ENCODE assay signal across 31 cellular contexts in genomic region chr5:178455480-178455835, GRCh38.
DNase-seq lines count a peak whose midpoint lies in the region; ATAC-seq and TF ChIP-seq lines count a peak whose summit lies in the region.
"Had no signal": no experiment of that assay in that cellular context is flagged by ENCODE, and none has a peak within 500 bp of the region (broad histone marks: within the 10 kb centered on the region; RNA-seq: fewer than 3 reads in every experiment).

No MANE protein-coding gene starts in this region.

- peak; percentile 30 for DNase-seq in activated CD8-positive, alpha-beta memory T cell treated with anti-CD3 and anti-CD28 coated beads, Interleukin-2, amount 10 ng/mL, durations not matched to agents 7 days and 5 days
- no peak for DNase-seq in activated CD8-positive, alpha-beta memory T cell treated with anti-CD3 and anti-CD28 coated beads for 24 hours
- DNase-seq in mesendoderm (no peak), sciatic nerve (ENCODE audit: low spot score) (peak; percentile 33), gastrocnemius medialis (no peak), caudate nucleus (lab: John Stamatoyannopoulos, UW) (no peak)
- DNase-seq in activated CD4-positive, alpha-beta T cell treated with anti-CD3 and anti-CD28 coated beads for 48 hours = no peak
- DNase-seq: BE2C; CD8-positive, alpha-beta memory T cell; DMS 273 treated with DMSO at 0.1 percent for 48 hours; DMS79; EL; GDM1; GOT3; Kasumi-1; NCI-H1092 treated with DMSO at 0.1 percent for 48 hours; NCI-H1436; NCI-H187 treated with DMSO at 0.1 percent for 48 hours; NCI-H2171 treated with DMSO at 0.1 percent for 48 hours; NCI-H345; NCI-H510A treated with DMSO at 0.1 percent for 48 hours; NCI-H748 treated with DMSO at 0.1 percent for 48 hours; PC-3 had no signal

- H3K9me3 Mint-ChIP-seq in activated CD8-positive, alpha-beta memory T cell treated with anti-CD3 and anti-CD28 coated beads, Interleukin-2, amount 10 ng/mL, durations not matched to agents 7 days and 5 days (ENCODE audit: low read depth) = no peaks in the 10 kb centered on the region
- H3K9me3 Mint-ChIP-seq: CD14-positive monocyte; CD8-positive, alpha-beta memory T cell had no signal

- no peak overlapping the region for H3K4me2 ChIP-seq in mesendoderm (ENCODE audit: low read length)

- H4K5ac ChIP-seq in mesendoderm (ENCODE audit: low read length) = no peak overlapping the region

- no peak overlapping the region for H3K56ac ChIP-seq in mesendoderm (ENCODE audit: low read length)

- no peaks in the 10 kb centered on the region for H3K4me1 Mint-ChIP-seq in activated CD8-positive, alpha-beta memory T cell treated with anti-CD3 and anti-CD28 coated beads, Interleukin-2, amount 10 ng/mL, durations not matched to agents 7 days and 5 days
- H3K4me1 Mint-ChIP-seq: CD8-positive, alpha-beta memory T cell had no signal

- H3K23ac ChIP-seq in mesendoderm (ENCODE audit: low read length) = peak overlapping the region; percentile 45

- CTCF ChIA-PET in activated CD8-positive, alpha-beta memory T cell treated with anti-CD3 and anti-CD28 coated beads, Interleukin-2, amount 10 ng/mL, durations not matched to agents 7 days and 5 days (lab: Charles Lee) = no interaction called here

- no peak for ATAC-seq in activated CD8-positive, alpha-beta memory T cell treated with anti-CD3 and anti-CD28 coated beads, Interleukin-2, amount 10 ng/mL, durations not matched to agents 7 days and 5 days
- ATAC-seq in sciatic nerve = no peak
- no peak for ATAC-seq in gastrocnemius medialis
- ATAC-seq in GM21390 (IDR thresholded peaks at IDR 0.05; ENCODE audit: unreplicated experiment) = no peak
- ATAC-seq: GM12878, HCT116, K562, PC-3, Right ventricle myocardium inferior had no signal

- no peak overlapping the region for H4K8ac ChIP-seq in mesendoderm (ENCODE audit: low read depth, low read length)

- no peak overlapping the region for H3K9ac ChIP-seq in mesendoderm (ENCODE audit: low read length)

- intact Hi-C loops in sciatic nerve (cut with DNase I) = no loop called here
- intact Hi-C loops in gastrocnemius medialis (cut with DNase I; ENCODE audit: low total_unique reads) = no loop called here

- no peak overlapping the region for H2AK5ac ChIP-seq in mesendoderm (ENCODE audit: low read length)

- H3K4me3 Mint-ChIP-seq in activated CD8-positive, alpha-beta memory T cell treated with anti-CD3 and anti-CD28 coated beads, Interleukin-2, amount 10 ng/mL, durations not matched to agents 7 days and 5 days = no peak overlapping the region
- H3K4me3 Mint-ChIP-seq: CD14-positive monocyte; CD8-positive, alpha-beta memory T cell had no signal

- H3K36me3 ChIP-seq in mesendoderm (ENCODE audit: control insufficient read depth, insufficient read depth, low read length) (no peaks in the 10 kb centered on the region), gastrocnemius medialis (no peaks in the 10 kb centered on the region)
- H3K36me3 ChIP-seq: BE2C, SJSA1 had no signal

- no peak for TF ChIP-seq CTCF in gastrocnemius medialis (IDR thresholded peaks at IDR 0.05 in 4 of 5, conservative IDR thresholded peaks at IDR 0.05 in 1 of 5)

- no peak overlapping the region for H3K27ac ChIP-seq in mesendoderm (ENCODE audit: low read depth, low read length)
- H3K27ac ChIP-seq in gastrocnemius medialis = no peak overlapping the region
- H3K27ac ChIP-seq in caudate nucleus (ENCODE audit: low read depth, low read length) = no peak overlapping the region
- H3K27ac ChIP-seq: 22Rv1, SJSA1 had no signal

- H3K27me3 ChIP-seq in mesendoderm (ENCODE audit: insufficient read depth, low read length, poor library complexity) = no peaks in the 10 kb centered on the region
- H3K27me3 ChIP-seq in gastrocnemius medialis = no peaks in the 10 kb centered on the region
- H3K27me3 ChIP-seq: BE2C, SJSA1 had no signal

- H3K27ac Mint-ChIP-seq in activated CD8-positive, alpha-beta memory T cell treated with anti-CD3 and anti-CD28 coated beads, Interleukin-2, amount 10 ng/mL, durations not matched to agents 7 days and 5 days = no peak overlapping the region
- H3K27ac Mint-ChIP-seq: CD14-positive monocyte; CD8-positive, alpha-beta memory T cell had no signal

- H2BK5ac ChIP-seq in mesendoderm (ENCODE audit: low read length) = no peak overlapping the region

- no peak overlapping the region for H2BK120ac ChIP-seq in mesendoderm (ENCODE audit: low read depth, low read length)

- no peak for TF ChIP-seq POLR2A in gastrocnemius medialis (IDR thresholded peaks at IDR 0.05)

- H3K36me3 Mint-ChIP-seq in activated CD8-positive, alpha-beta memory T cell treated with anti-CD3 and anti-CD28 coated beads, Interleukin-2, amount 10 ng/mL, durations not matched to agents 7 days and 5 days = no peaks in the 10 kb centered on the region
- H3K36me3 Mint-ChIP-seq: CD14-positive monocyte; CD8-positive, alpha-beta memory T cell had no signal

- no CpG with 5 or more reads among the region's 14 CpGs for WGBS in mesendoderm (ENCODE audit: extremely low coverage, insufficient coverage, low lambda C conversion rate)

- H3K79me1 ChIP-seq in mesendoderm (ENCODE audit: low read length) = no peaks in the 10 kb centered on the region

- H3K4me1 ChIP-seq in mesendoderm (ENCODE audit: control insufficient read depth, low read depth, low read length) (peaks cover 3% of the 10 kb centered on the region), gastrocnemius medialis (no peaks in the 10 kb centered on the region)
- H3K4me1 ChIP-seq: BE2C, SJSA1 had no signal

- no peaks in the 10 kb centered on the region for H3K79me2 ChIP-seq in mesendoderm (ENCODE audit: control insufficient read depth, insufficient read depth, low read length)

- in situ Hi-C loops in gastrocnemius medialis (cut with MboI; ENCODE audit: low sequenced_read_pairs in 4 of 4) = no loop called here

- no peaks in the 10 kb centered on the region for H3K9me3 ChIP-seq in gastrocnemius medialis
- H3K9me3 ChIP-seq: BE2C had no signal

- H3K4ac ChIP-seq in mesendoderm (ENCODE audit: low read depth, low read length) = no peak overlapping the region

- H3K27me3 Mint-ChIP-seq in activated CD8-positive, alpha-beta memory T cell treated with anti-CD3 and anti-CD28 coated beads, Interleukin-2, amount 10 ng/mL, durations not matched to agents 7 days and 5 days = peaks cover 4% of the 10 kb centered on the region

- H2BK15ac ChIP-seq in mesendoderm (replicated peaks; ENCODE audit: low read depth) = no peak overlapping the region

- H3K18ac ChIP-seq in mesendoderm (ENCODE audit: low read length) = no peak overlapping the region

- H3K4me3 ChIP-seq in mesendoderm (ENCODE audit: low read length) (no peak overlapping the region), gastrocnemius medialis (no peak overlapping the region)
- H3K4me3 ChIP-seq: GM12878, K562, SJSA1 had no signal

Comparison
In these comparisons a context has a peak if more than half of its experiments do, and no peak if none do; other contexts are left out.
1. DNase-seq: peak in activated CD8-positive, alpha-beta memory T cell treated with anti-CD3 and anti-CD28 coated beads, Interleukin-2, amount 10 ng/mL, durations not matched to agents 7 days and 5 days (single experiment) and sciatic nerve (single experiment); none in activated CD8-positive, alpha-beta memory T cell treated with anti-CD3 and anti-CD28 coated beads for 24 hours (single experiment), mesendoderm (single experiment), gastrocnemius medialis (0 of 2), caudate nucleus (0 of 61) and activated CD4-positive, alpha-beta T cell treated with anti-CD3 and anti-CD28 coated beads for 48 hours (single experiment).